Comparison of ENCODE assay signal across 18 cellular contexts in genomic region chr11:134333951-134334350, GRCh38. TPM values are rescaled to one million over a fixed set of nuclear protein-coding genes. Genes with fewer than 3 reads are reported as not detected.
DNase-seq lines count a peak whose midpoint lies in the region; ATAC-seq and TF ChIP-seq lines count a peak whose summit lies in the region.
"Had no signal": no experiment of that assay in that cellular context is flagged by ENCODE, and none has a peak within 500 bp of the region (broad histone marks: within the 10 kb centered on the region; RNA-seq: fewer than 3 reads in every experiment).

No MANE protein-coding gene starts in this region.

- H3F3A ChIP-seq in neural progenitor cell (ENCODE audit: low read depth), result peaks cover 16% of the 10 kb centered on the region

- H4K20me1 ChIP-seq in neural progenitor cell (ENCODE audit: low read depth), result peaks cover 14% of the 10 kb centered on the region

- H3K4me1 Mint-ChIP-seq in CD8-positive, alpha-beta memory T cell, result peaks cover 13 to 23% (median 20%) of the 10 kb centered on the region in 3 donors
- H3K4me1 Mint-ChIP-seq in activated T-helper 1 cell treated with anti-CD3 and anti-CD28 coated beads, Interleukin-12 subunit alpha, Interleukin-12 subunit beta, Interleukin-2, Interleukin-4 antibody, amounts not matched to agents 30 ng/mL and 10 ng/mL and 1 ng/mL, durations not matched to agents 14 hours and 24 hours and 36 hours (ENCODE audit: low read depth), result peaks cover 24% of the 10 kb centered on the region
- H3K4me1 Mint-ChIP-seq in neural progenitor cell, result peaks cover 22% of the 10 kb centered on the region

- H3K9me3 Mint-ChIP-seq in CD8-positive, alpha-beta memory T cell, result no peaks in the 10 kb centered on the region
- no peaks in the 10 kb centered on the region for H3K9me3 Mint-ChIP-seq in activated T-helper 1 cell treated with anti-CD3 and anti-CD28 coated beads, Interleukin-12 subunit alpha, Interleukin-12 subunit beta, Interleukin-2, Interleukin-4 antibody, amounts not matched to agents 30 ng/mL and 10 ng/mL and 1 ng/mL, durations not matched to agents 14 hours and 24 hours and 36 hours
- peaks cover 6% of the 10 kb centered on the region for H3K9me3 Mint-ChIP-seq in neural progenitor cell
- H3K9me3 Mint-ChIP-seq: GM23338 had no signal

- no peaks in the 10 kb centered on the region for H3K79me2 ChIP-seq in neural progenitor cell (ENCODE audit: low read depth)

- peak overlapping the region in 4 of 7 donors; percentile 24 to 54 (median 50) for H3K4me3 Mint-ChIP-seq in CD8-positive, alpha-beta memory T cell
- H3K4me3 Mint-ChIP-seq in activated T-helper 1 cell treated with anti-CD3 and anti-CD28 coated beads, Interleukin-12 subunit alpha, Interleukin-12 subunit beta, Interleukin-2, Interleukin-4 antibody, amounts not matched to agents 30 ng/mL and 10 ng/mL and 1 ng/mL, durations not matched to agents 14 hours and 24 hours and 36 hours, result peak overlapping the region; percentile 37
- H3K4me3 Mint-ChIP-seq in neural progenitor cell, result peak overlapping the region; percentile 50
- H3K4me3 Mint-ChIP-seq: GM23338 had no signal

- no peaks in the 10 kb centered on the region for H3K27me3 ChIP-seq in CD8-positive, alpha-beta memory T cell (ENCODE audit: insufficient read depth, low read length, poor library complexity, severe bottlenecking)
- H3K27me3 ChIP-seq in neural progenitor cell, result peaks cover 68% of the 10 kb centered on the region

- no peak overlapping the region for H3K4me3 ChIP-seq in CD8-positive, alpha-beta memory T cell (ENCODE audit: low read length)
- H3K4me3 ChIP-seq in neural progenitor cell, result no peak overlapping the region
- H3K4me3 ChIP-seq: GM23338 had no signal

- H3K4me2 ChIP-seq in neural progenitor cell, result no peak overlapping the region
- H3K4me2 ChIP-seq: GM23338 had no signal

- no peak for TF ChIP-seq CTCF in neural progenitor cell (IDR thresholded peaks at IDR 0.05)

- DNase-seq in CD1c-positive myeloid dendritic cell (ENCODE audit: extremely low spot score), result peak; percentile 52
- no peak for DNase-seq in CD8-positive, alpha-beta memory T cell
- no peak for DNase-seq in activated T-helper 1 cell treated with anti-CD3 and anti-CD28 coated beads, Interleukin-12 subunit alpha, Interleukin-12 subunit beta, Interleukin-2, Interleukin-4 antibody, amounts not matched to agents 30 ng/mL and 10 ng/mL and 1 ng/mL, durations not matched to agents 14 hours and 24 hours and 36 hours (ENCODE audit: low spot score)
- DNase-seq in neural progenitor cell (ENCODE audit: low spot score), result no peak
- DNase-seq in amygdala (lab: John Stamatoyannopoulos, UW), result no peak
- DNase-seq: Caco-2, DMS79, IMR-90, NCI-H1417 treated with DMSO at 0.1 percent for 48 hours, NCI-H2029 treated with DMSO at 0.1 percent for 48 hours, NCI-H2227 treated with DMSO at 0.1 percent for 48 hours, NCI-H524 treated with DMSO at 0.1 percent for 48 hours had no signal

- H3K4me1 ChIP-seq in CD8-positive, alpha-beta memory T cell (ENCODE audit: insufficient read depth, low read length), result peaks cover 17% of the 10 kb centered on the region
- H3K4me1 ChIP-seq in neural progenitor cell, result peaks cover 8% of the 10 kb centered on the region

- no peak overlapping the region for H3K9ac ChIP-seq in neural progenitor cell

- H3K9me3 ChIP-seq in CD8-positive, alpha-beta memory T cell (ENCODE audit: low read length), result no peaks in the 10 kb centered on the region
- H3K9me3 ChIP-seq in neural progenitor cell (ENCODE audit: low read depth), result no peaks in the 10 kb centered on the region
- H3K9me3 ChIP-seq: Caco-2 had no signal

- no peaks in the 10 kb centered on the region for H3K36me3 ChIP-seq in CD8-positive, alpha-beta memory T cell (ENCODE audit: insufficient read depth, low read length)
- H3K36me3 ChIP-seq in neural progenitor cell, result no peaks in the 10 kb centered on the region

- POLR2A ChIA-PET in CD8-positive, alpha-beta memory T cell (lab: Charles Lee), result no interaction called here

- peak overlapping the region in 1 of 8 donors; percentile 70 for H3K27ac Mint-ChIP-seq in CD8-positive, alpha-beta memory T cell
- no peak overlapping the region for H3K27ac Mint-ChIP-seq in activated T-helper 1 cell treated with anti-CD3 and anti-CD28 coated beads, Interleukin-12 subunit alpha, Interleukin-12 subunit beta, Interleukin-2, Interleukin-4 antibody, amounts not matched to agents 30 ng/mL and 10 ng/mL and 1 ng/mL, durations not matched to agents 14 hours and 24 hours and 36 hours
- H3K27ac Mint-ChIP-seq in neural progenitor cell, result no peak overlapping the region
- H3K27ac Mint-ChIP-seq: GM23338 had no signal

- H3K27me3 Mint-ChIP-seq in CD8-positive, alpha-beta memory T cell, result peaks cover 3 to 17% of the 10 kb centered on the region in 2 donors
- peaks cover 36% of the 10 kb centered on the region for H3K27me3 Mint-ChIP-seq in activated T-helper 1 cell treated with anti-CD3 and anti-CD28 coated beads, Interleukin-12 subunit alpha, Interleukin-12 subunit beta, Interleukin-2, Interleukin-4 antibody, amounts not matched to agents 30 ng/mL and 10 ng/mL and 1 ng/mL, durations not matched to agents 14 hours and 24 hours and 36 hours (ENCODE audit: insufficient read depth)
- H3K27me3 Mint-ChIP-seq in neural progenitor cell (ENCODE audit: insufficient read depth, low read depth), result peaks cover 19% of the 10 kb centered on the region

- intact Hi-C loops in activated T-helper 1 cell treated with anti-CD3 and anti-CD28 coated beads, Interleukin-12 subunit alpha, Interleukin-12 subunit beta, Interleukin-2, Interleukin-4 antibody, amounts not matched to agents 30 ng/mL and 10 ng/mL and 1 ng/mL, durations not matched to agents 14 hours and 24 hours and 36 hours (cut with micrococcal nuclease), result loop anchor here (5.0 to 10.0 kb wide), 2 partner anchors 299 to 377 kb away; partner anchors contain the start of gene IGSF9B

- H3K27ac ChIP-seq in CD8-positive, alpha-beta memory T cell (ENCODE audit: low read depth, low read length), result no peak overlapping the region
- H3K27ac ChIP-seq in neural progenitor cell, result no peak overlapping the region

- H3K36me3 Mint-ChIP-seq in CD8-positive, alpha-beta memory T cell, result no peaks in the 10 kb centered on the region
- H3K36me3 Mint-ChIP-seq in activated T-helper 1 cell treated with anti-CD3 and anti-CD28 coated beads, Interleukin-12 subunit alpha, Interleukin-12 subunit beta, Interleukin-2, Interleukin-4 antibody, amounts not matched to agents 30 ng/mL and 10 ng/mL and 1 ng/mL, durations not matched to agents 14 hours and 24 hours and 36 hours (ENCODE audit: low read depth), result peaks cover 2% of the 10 kb centered on the region
- H3K36me3 Mint-ChIP-seq in neural progenitor cell, result peaks cover 10% of the 10 kb centered on the region

- no peak overlapping the region for H2AFZ ChIP-seq in neural progenitor cell (replicated peaks)
- H2AFZ ChIP-seq: GM23338 had no signal

- no peak for ATAC-seq in HG02678 (IDR thresholded peaks at IDR 0.05; ENCODE audit: unreplicated experiment)
- ATAC-seq in GM21619 (IDR thresholded peaks at IDR 0.05; ENCODE audit: unreplicated experiment), result no peak
- ATAC-seq: GM23338 had no signal

- CTCF ChIA-PET in CD8-positive, alpha-beta memory T cell (lab: Charles Lee), result interaction anchor here (1.6 to 2.7 kb wide), 2 partner anchors 57 to 58 kb away, joined by 5 to 9 read pairs; no protein-coding TSS in a partner anchor

RNA-seq across cellular contexts. Expression of gene GLB1L2, which starts 2.2 kb away (rescaled TPM):
- 1 to 10 TPM; 8.6 to 9.5 TPM for total RNA-seq in CD8-positive, alpha-beta memory T cell
- polyA plus RNA-seq in CD8-positive, alpha-beta memory T cell, result 0.70 TPM
- total RNA-seq in activated T-helper 1 cell treated with anti-CD3 and anti-CD28 coated beads, Interleukin-12 subunit alpha, Interleukin-12 subunit beta, Interleukin-2, Interleukin-4 antibody, amounts not matched to agents 30 ng/mL and 10 ng/mL and 1 ng/mL, durations not matched to agents 14 hours and 24 hours and 36 hours, result 8.9 and 11.5 TPM in 2 replicates
- total RNA-seq in neural progenitor cell (ENCODE audit: low replicate concordance), result 2.0 and 5.5 TPM in 2 replicates
- total RNA-seq: LHCN-M2 had no signal

RNA-seq across cellular contexts. Expression of gene GLB1L3, which starts 57.8 kb away (rescaled TPM):
- total RNA-seq in CD8-positive, alpha-beta memory T cell, result 1 to 10 TPM; 2.3 to 3.0 TPM
- polyA plus RNA-seq in CD8-positive, alpha-beta memory T cell, result 2.0 TPM
- 14.6 and 16.1 TPM in 2 replicates for total RNA-seq in activated T-helper 1 cell treated with anti-CD3 and anti-CD28 coated beads, Interleukin-12 subunit alpha, Interleukin-12 subunit beta, Interleukin-2, Interleukin-4 antibody, amounts not matched to agents 30 ng/mL and 10 ng/mL and 1 ng/mL, durations not matched to agents 14 hours and 24 hours and 36 hours
- total RNA-seq in neural progenitor cell (ENCODE audit: low replicate concordance), result 0.09 TPM in 1 of 2 replicates, not detected in the other
- total RNA-seq: Caco-2, HT-29, IMR-90, LHCN-M2 had no signal
- polyA plus RNA-seq: BJ, IMR-90 had no signal
